Comparison of ENCODE assay signal across 20 cellular contexts in the genomic region with DNA sequence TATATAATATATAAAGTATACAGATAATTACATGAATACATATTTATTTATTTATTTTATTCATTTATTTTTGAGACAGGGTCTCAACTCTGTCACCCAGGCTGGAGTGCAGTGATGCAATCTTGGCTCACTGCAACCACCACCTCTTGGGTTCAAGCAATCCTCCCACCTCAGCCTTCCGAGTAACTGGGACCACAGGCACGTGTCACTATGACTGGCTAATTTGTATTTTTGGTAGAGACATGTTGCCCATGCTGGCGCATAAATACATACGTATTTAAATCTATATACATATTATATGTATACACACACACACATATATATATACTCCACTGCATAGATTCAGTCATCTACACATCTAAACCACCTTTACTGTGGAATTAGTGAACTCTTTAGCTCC. TPM values are rescaled to one million over a fixed set of nuclear protein-coding genes. Genes with fewer than 3 reads are reported as not detected.
DNase-seq lines count a peak whose midpoint lies in the region; ATAC-seq and TF ChIP-seq lines count a peak whose summit lies in the region.
"Had no signal": no experiment of that assay in that cellular context is flagged by ENCODE, and none has a peak within 500 bp of the region (broad histone marks: within the 10 kb centered on the region; RNA-seq: fewer than 3 reads in every experiment).

No MANE protein-coding gene starts in this region.

- CTCF ChIA-PET in activated CD8-positive, alpha-beta T cell treated with anti-CD3 and anti-CD28 coated beads for 36 hours (lab: Charles Lee), result interaction anchor here (1.5 to 2.3 kb wide), 8 partner anchors 8 to 159 kb away, joined by 4 to 27 read pairs (median 8); a partner anchor contains a TSS

- in situ Hi-C loops in brain microvascular endothelial cell (cut with HindIII; ENCODE audit: low pct_ligation_motif_present, low sequenced_read_pairs), result no loop called here

- peaks cover 87% of the 10 kb centered on the region for H3K4me1 ChIP-seq in KMS-11 (ENCODE audit: low read depth, poor library complexity, severe bottlenecking)
- H3K4me1 ChIP-seq: adrenal gland, vagina had no signal

- peak overlapping the region; percentile 94 for H3K27ac Mint-ChIP-seq in activated CD8-positive, alpha-beta T cell treated with anti-CD3 and anti-CD28 coated beads for 36 hours

- no peak overlapping the region for H2AFZ ChIP-seq in KMS-11 (ENCODE audit: low read depth)
- H2AFZ ChIP-seq: PC-9 had no signal

- POLR2A ChIA-PET in activated CD8-positive, alpha-beta T cell treated with anti-CD3 and anti-CD28 coated beads for 36 hours (lab: Charles Lee), result interaction anchor here (1.5 to 3.7 kb wide), 10 partner anchors 8 to 62 kb away, joined by 3 to 81 read pairs (median 16); a partner anchor contains a TSS

- H3K4me1 Mint-ChIP-seq in activated T-cell treated with anti-CD3 and anti-CD28 coated beads, Interleukin-2, amount 50 U/mL, for 4 hours (ENCODE audit: low read depth), result peaks cover 44% of the 10 kb centered on the region
- peaks cover 35% of the 10 kb centered on the region for H3K4me1 Mint-ChIP-seq in activated CD8-positive, alpha-beta T cell treated with anti-CD3 and anti-CD28 coated beads for 36 hours (ENCODE audit: low read depth)

- peak overlapping the region; percentile 79 for H3K9ac ChIP-seq in KMS-11

- no peaks in the 10 kb centered on the region; the same call in 1 of the 2 replicates for H3K79me2 ChIP-seq in KMS-11 (ENCODE audit: insufficient read depth, low read depth)

- H3K27me3 Mint-ChIP-seq in activated T-cell treated with anti-CD3 and anti-CD28 coated beads, Interleukin-2, amount 50 U/mL, for 4 hours (ENCODE audit: low read depth), result no peaks in the 10 kb centered on the region
- H3K27me3 Mint-ChIP-seq in activated CD8-positive, alpha-beta T cell treated with anti-CD3 and anti-CD28 coated beads for 36 hours, result no peaks in the 10 kb centered on the region

- H3K36me3 Mint-ChIP-seq in activated T-cell treated with anti-CD3 and anti-CD28 coated beads, Interleukin-2, amount 50 U/mL, for 4 hours (ENCODE audit: insufficient read depth), result no peaks in the 10 kb centered on the region
- peaks cover 10% of the 10 kb centered on the region for H3K36me3 Mint-ChIP-seq in activated CD8-positive, alpha-beta T cell treated with anti-CD3 and anti-CD28 coated beads for 36 hours (ENCODE audit: low read depth)

- no peak for ATAC-seq in activated T-cell treated with anti-CD3 and anti-CD28 coated beads, Interleukin-2, amount 50 U/mL, for 4 hours
- ATAC-seq in activated CD8-positive, alpha-beta T cell treated with anti-CD3 and anti-CD28 coated beads for 36 hours, result peak; percentile 10

- peak overlapping the region; percentile 95 for H3K4me2 ChIP-seq in KMS-11
- H3K4me2 ChIP-seq: PC-9 had no signal

- intact Hi-C loops in activated CD8-positive, alpha-beta T cell treated with anti-CD3 and anti-CD28 coated beads for 36 hours (cut with micrococcal nuclease), result loop anchor here (1.0 to 5.0 kb wide), 2 partner anchors 35 to 55 kb away; a partner anchor contains a TSS

- H3K27ac ChIP-seq in KMS-11 (peak overlapping the region; percentile 98), brain microvascular endothelial cell (no peak overlapping the region)
- H3K27ac ChIP-seq: adrenal gland, C4-2B, PC-9, suprapubic skin, vagina had no signal

- TF ChIP-seq CTCF in KMS-11 (conservative IDR thresholded peaks at IDR 0.05; ENCODE audit: low read depth, low read length), result no peak
- TF ChIP-seq CTCF in activated CD8-positive, alpha-beta T cell treated with anti-CD3 and anti-CD28 coated beads for 36 hours (IDR thresholded peaks at IDR 0.05), result no peak
- TF ChIP-seq CTCF in brain microvascular endothelial cell (IDR thresholded peaks at IDR 0.05; ENCODE audit: low read depth, low read length, missing control alignments), result no peak

- H3K36me3 ChIP-seq in KMS-11 (ENCODE audit: insufficient read depth), result no peaks in the 10 kb centered on the region
- no peaks in the 10 kb centered on the region for H3K36me3 ChIP-seq in brain microvascular endothelial cell (replicated peaks)
- H3K36me3 ChIP-seq: adrenal gland, suprapubic skin, vagina had no signal

- H3K27me3 ChIP-seq in KMS-11 (ENCODE audit: insufficient read depth, low read depth) (no peaks in the 10 kb centered on the region), brain microvascular endothelial cell (replicated peaks) (no peaks in the 10 kb centered on the region)
- H3K27me3 ChIP-seq: adrenal gland, suprapubic skin, vagina had no signal

- H3K4me3 ChIP-seq in KMS-11 (IDR thresholded peaks at IDR 0.05; ENCODE audit: insufficient read depth, low read depth, low read length), result no peak overlapping the region
- no peak overlapping the region for H3K4me3 ChIP-seq in brain microvascular endothelial cell (ENCODE audit: low read depth, low read length)
- H3K4me3 ChIP-seq: adrenal gland, PC-9, suprapubic skin, vagina had no signal

- H3K4me3 Mint-ChIP-seq in activated T-cell treated with anti-CD3 and anti-CD28 coated beads, Interleukin-2, amount 50 U/mL, for 4 hours, result no peak overlapping the region
- no peak overlapping the region for H3K4me3 Mint-ChIP-seq in activated CD8-positive, alpha-beta T cell treated with anti-CD3 and anti-CD28 coated beads for 36 hours

- H4K20me1 ChIP-seq in KMS-11 (ENCODE audit: insufficient read depth), result no peaks in the 10 kb centered on the region

- H3K9me3 Mint-ChIP-seq in activated T-cell treated with anti-CD3 and anti-CD28 coated beads, Interleukin-2, amount 50 U/mL, for 4 hours, result peaks cover 3% of the 10 kb centered on the region
- H3K9me3 Mint-ChIP-seq in activated CD8-positive, alpha-beta T cell treated with anti-CD3 and anti-CD28 coated beads for 36 hours, result peaks cover 3% of the 10 kb centered on the region

- DNase-seq in activated T-cell treated with anti-CD3 and anti-CD28 coated beads for 48 hours (ENCODE audit: low read depth) (peak; percentile 53), SW 1271 (lab: John Stamatoyannopoulos, UW) (no peak), EL (no peak), brain microvascular endothelial cell (no peak)
- DNase-seq in activated T-cell treated with anti-CD3 and anti-CD28 coated beads, Interleukin-2, amount 50 U/mL, for 4 hours, result no peak
- peak; percentile 81 for DNase-seq in activated CD8-positive, alpha-beta T cell treated with anti-CD3 and anti-CD28 coated beads for 36 hours
- DNase-seq in stimulated activated CD4-positive, alpha-beta T cell treated with anti-CD3 and anti-CD28 coated beads, Interleukin-4, amount 100 ng/mL, for 24 hours, result peak; percentile 51
- DNase-seq: adrenal gland, dermis blood vessel endothelial cell, GDM1, hypothalamus, NCI-H1694, NCI-H774, PC-9, retina, SIG-M5 had no signal

RNA-seq across cellular contexts. Expression of a gene that starts 20.6 kb away (rescaled TPM):
- total RNA-seq in activated T-cell treated with anti-CD3 and anti-CD28 coated beads, Interleukin-2, amount 50 U/mL, for 4 hours, result 100 to 1,000 TPM; 254 to 279 (median 265) TPM
- 100 to 1,000 TPM; 324 to 332 TPM for total RNA-seq in activated CD8-positive, alpha-beta T cell treated with anti-CD3 and anti-CD28 coated beads for 36 hours

RNA-seq across cellular contexts. Expression of a gene that starts 54.6 kb away (rescaled TPM):
- total RNA-seq in activated T-cell treated with anti-CD3 and anti-CD28 coated beads, Interleukin-2, amount 50 U/mL, for 4 hours, result 10 to 100 TPM; 49.7 to 62.9 (median 57.7) TPM
- total RNA-seq in activated CD8-positive, alpha-beta T cell treated with anti-CD3 and anti-CD28 coated beads for 36 hours, result 10 to 100 TPM; 62.5 to 68.4 TPM

Comparison
In these comparisons a context has a peak if more than half of its experiments do, and no peak if none do; other contexts are left out.
1. DNase-seq: peak in activated T-cell treated with anti-CD3 and anti-CD28 coated beads for 48 hours (single experiment), activated CD8-positive, alpha-beta T cell treated with anti-CD3 and anti-CD28 coated beads for 36 hours (single experiment) and stimulated activated CD4-positive, alpha-beta T cell treated with anti-CD3 and anti-CD28 coated beads, Interleukin-4, amount 100 ng/mL, for 24 hours (single experiment); none in activated T-cell treated with anti-CD3 and anti-CD28 coated beads, Interleukin-2, amount 50 U/mL, for 4 hours (single experiment), SW 1271 (0 of 2), EL (single experiment) and brain microvascular endothelial cell (single experiment).